Comparison of ENCODE assay signal across 10 cellular contexts in genomic region chr11:111416231-111416960, GRCh38. TPM values are rescaled to one million over a fixed set of nuclear protein-coding genes. Genes with fewer than 3 reads are reported as not detected.
A peak's percentile ranks its signal among the peaks of the same experiment; 100 is the strongest.
DNase-seq lines count a peak whose midpoint lies in the region; ATAC-seq and TF ChIP-seq lines count a peak whose summit lies in the region.
"Had no signal": no experiment of that assay in that cellular context is flagged by ENCODE, and none has a peak within 500 bp of the region (broad histone marks: within the 10 kb centered on the region; RNA-seq: fewer than 3 reads in every experiment).

No MANE protein-coding gene starts in this region.

- H3K4me3 ChIP-seq in sigmoid colon: no peak overlapping the region
- H3K4me3 ChIP-seq: cardiac muscle cell had no signal

- H3K4me3 Mint-ChIP-seq in activated CD8-positive, alpha-beta T cell treated with anti-CD3 and anti-CD28 coated beads for 36 hours: no peak overlapping the region
- H3K4me3 Mint-ChIP-seq in activated T-cell treated with anti-CD3 and anti-CD28 coated beads, Interleukin-2, amount 50 U/mL, for 4 hours: no peak overlapping the region

- WGBS in sigmoid colon, 2 donors: 77 to 84% methylated on average over 16 of the region's 16 CpGs

- intact Hi-C loops in activated CD8-positive, alpha-beta T cell treated with anti-CD3 and anti-CD28 coated beads for 36 hours (cut with micrococcal nuclease): loop anchor here (5.0 kb wide), 1 partner anchor 39 kb away; the partner anchor contains the start of gene POU2AF1
- intact Hi-C loops in sigmoid colon (cut with DNase I): loop anchor here (5.0 kb wide), 2 partner anchors 69 to 84 kb away; no protein-coding TSS in a partner anchor
- intact Hi-C loops in head of caudate nucleus (cut with DNase I): no loop called here

- H3K27me3 Mint-ChIP-seq in activated CD8-positive, alpha-beta T cell treated with anti-CD3 and anti-CD28 coated beads for 36 hours: no peaks in the 10 kb centered on the region
- H3K27me3 Mint-ChIP-seq in activated T-cell treated with anti-CD3 and anti-CD28 coated beads, Interleukin-2, amount 50 U/mL, for 4 hours (ENCODE audit: low read depth): no peaks in the 10 kb centered on the region

- H3K27ac ChIP-seq in sigmoid colon: peak overlapping the region in 3 of 4 donors; percentile 80 to 82 (median 81)
- H3K27ac ChIP-seq: cardiac muscle cell had no signal

- POLR2A ChIA-PET in activated CD8-positive, alpha-beta T cell treated with anti-CD3 and anti-CD28 coated beads for 36 hours (lab: Charles Lee): interaction anchor here (1.2 kb wide), 1 partner anchor 38 kb away, joined by 9 read pairs; the partner anchor contains the start of gene POU2AF1

- no peaks in the 10 kb centered on the region for H3K36me3 ChIP-seq in sigmoid colon
- H3K36me3 ChIP-seq: cardiac muscle cell had no signal

- H3K4me1 Mint-ChIP-seq in activated CD8-positive, alpha-beta T cell treated with anti-CD3 and anti-CD28 coated beads for 36 hours (ENCODE audit: low read depth): peaks cover 48% of the 10 kb centered on the region
- peaks cover 60% of the 10 kb centered on the region for H3K4me1 Mint-ChIP-seq in activated T-cell treated with anti-CD3 and anti-CD28 coated beads, Interleukin-2, amount 50 U/mL, for 4 hours (ENCODE audit: low read depth)

- no peak for TF ChIP-seq CTCF in activated CD8-positive, alpha-beta T cell treated with anti-CD3 and anti-CD28 coated beads for 36 hours (IDR thresholded peaks at IDR 0.05)
- TF ChIP-seq CTCF in sigmoid colon (IDR thresholded peaks at IDR 0.05): no peak

- no peaks in the 10 kb centered on the region for H3K9me3 ChIP-seq in sigmoid colon

- TF ChIP-seq POLR2A in sigmoid colon (IDR thresholded peaks at IDR 0.05): no peak

- H3K27ac Mint-ChIP-seq in activated CD8-positive, alpha-beta T cell treated with anti-CD3 and anti-CD28 coated beads for 36 hours: peak overlapping the region; percentile 83

- TF ChIP-seq EP300 in sigmoid colon (IDR thresholded peaks at IDR 0.05): no peak

- H3K36me3 Mint-ChIP-seq in activated CD8-positive, alpha-beta T cell treated with anti-CD3 and anti-CD28 coated beads for 36 hours (ENCODE audit: low read depth): no peaks in the 10 kb centered on the region
- no peaks in the 10 kb centered on the region for H3K36me3 Mint-ChIP-seq in activated T-cell treated with anti-CD3 and anti-CD28 coated beads, Interleukin-2, amount 50 U/mL, for 4 hours (ENCODE audit: insufficient read depth)

- no peaks in the 10 kb centered on the region for H3K27me3 ChIP-seq in sigmoid colon
- H3K27me3 ChIP-seq: cardiac muscle cell had no signal

- CTCF ChIA-PET in activated CD8-positive, alpha-beta T cell treated with anti-CD3 and anti-CD28 coated beads for 36 hours (lab: Charles Lee): interaction anchor here (0.8 to 16.6 kb wide), 7 partner anchors 11 to 134 kb away, joined by 3 to 330 read pairs (median 3); partner anchors contain the start of gene POU2AF1

- ATAC-seq in GM18868 (IDR thresholded peaks at IDR 0.05; ENCODE audit: unreplicated experiment) (peak; percentile 2), HG02884 (IDR thresholded peaks at IDR 0.05; ENCODE audit: unreplicated experiment) (peak; percentile 0), HG02798 (IDR thresholded peaks at IDR 0.05; ENCODE audit: poor library complexity, unreplicated experiment) (no peak)
- no peak for ATAC-seq in activated CD8-positive, alpha-beta T cell treated with anti-CD3 and anti-CD28 coated beads for 36 hours
- ATAC-seq in activated T-cell treated with anti-CD3 and anti-CD28 coated beads, Interleukin-2, amount 50 U/mL, for 4 hours: no peak
- ATAC-seq: SK-N-SH treated with all-trans-retinoic acid at 6 μM for 48 hours had no signal

- no peaks in the 10 kb centered on the region for H3K9me3 Mint-ChIP-seq in activated CD8-positive, alpha-beta T cell treated with anti-CD3 and anti-CD28 coated beads for 36 hours
- H3K9me3 Mint-ChIP-seq in activated T-cell treated with anti-CD3 and anti-CD28 coated beads, Interleukin-2, amount 50 U/mL, for 4 hours: no peaks in the 10 kb centered on the region

- no peak for DNase-seq in activated CD8-positive, alpha-beta T cell treated with anti-CD3 and anti-CD28 coated beads for 36 hours
- DNase-seq in sigmoid colon (no peak), head of caudate nucleus (no peak)
- DNase-seq in activated T-cell treated with anti-CD3 and anti-CD28 coated beads, Interleukin-2, amount 50 U/mL, for 4 hours: no peak

- H3K4me1 ChIP-seq in sigmoid colon: peaks cover 0 to 36% (median 34%) of the 10 kb centered on the region in 4 donors

RNA-seq across cellular contexts. Expression of gene POU2AF1, which starts 37.3 kb away (rescaled TPM):
- 1 to 10 TPM; 3.6 to 4.5 TPM for total RNA-seq in activated CD8-positive, alpha-beta T cell treated with anti-CD3 and anti-CD28 coated beads for 36 hours
- under 1 TPM in 1 of 4 donors, not detected in 3; 0.16 TPM for total RNA-seq in sigmoid colon
- polyA plus RNA-seq in sigmoid colon: 10 to 100 TPM in 1 of 3 donors, 1 to 10 TPM in 1, under 1 TPM in 1; 0.92 to 27.0 (median 1.2) TPM
- total RNA-seq in activated T-cell treated with anti-CD3 and anti-CD28 coated beads, Interleukin-2, amount 50 U/mL, for 4 hours: 10 to 100 TPM in 1 of 3 donors, 1 to 10 TPM in 2; 4.3 to 10.8 (median 7.5) TPM
- total RNA-seq: cardiac muscle cell, pulmonary artery endothelial cell had no signal
- polyA plus RNA-seq: cardiac muscle cell had no signal

Comparison
In these comparisons a context has a peak if more than half of its experiments do, and no peak if none do; other contexts are left out.
1. ATAC-seq: peak in GM18868 (single experiment) and HG02884 (single experiment); none in activated CD8-positive, alpha-beta T cell treated with anti-CD3 and anti-CD28 coated beads for 36 hours (single experiment), HG02798 (single experiment) and activated T-cell treated with anti-CD3 and anti-CD28 coated beads, Interleukin-2, amount 50 U/mL, for 4 hours (0 of 2).